ENCODE assay signal across 10 cellular contexts in genomic region chr4:6582889-6583504, GRCh38. TPM values are rescaled to one million over a fixed set of nuclear protein-coding genes. Genes with fewer than 3 reads are reported as not detected.
DNase-seq lines count a peak whose midpoint lies in the region; ATAC-seq and TF ChIP-seq lines count a peak whose summit lies in the region.
"Had no signal": no experiment of that assay in that cellular context is flagged by ENCODE, and none has a peak within 500 bp of the region (broad histone marks: within the 10 kb centered on the region; RNA-seq: fewer than 3 reads in every experiment).

No MANE protein-coding gene starts in this region.

- H4K20me1 ChIP-seq in mammary epithelial cell (ENCODE audit: insufficient read depth, low read length), result no peaks in the 10 kb centered on the region

- H3K4me2 ChIP-seq in mammary epithelial cell (ENCODE audit: insufficient read depth, low read depth, low read length), result no peak overlapping the region

- dilution Hi-C loops in mammary epithelial cell (cut with HindIII; ENCODE audit: low sequenced_read_pairs), result no loop called here

- DNase-seq in T47D (ENCODE audit: low read depth in 1 of 2, low spot score in 1 of 2), result peak; percentile 80 to 89
- no peak for DNase-seq in mammary epithelial cell
- peak; percentile 41 to 52 for DNase-seq in NCI-H1930 (lab: John Stamatoyannopoulos, UW)
- DNase-seq in effector memory CD8-positive, alpha-beta T cell, result no peak
- DNase-seq in testis, result peak; percentile 74
- no peak for DNase-seq in NCI-H1092 treated with DMSO at 0.1 percent for 48 hours (lab: John Stamatoyannopoulos, UW)
- no peak for DNase-seq in activated gamma-delta T cell treated with Interleukin-2 at 50 U/mL for 16 hours
- DNase-seq: NCI-H1417 had no signal

- H3K27me3 Mint-ChIP-seq in effector memory CD8-positive, alpha-beta T cell, result no peaks in the 10 kb centered on the region

- TF ChIP-seq CTCF in mammary epithelial cell (conservative IDR thresholded peaks at IDR 0.05 in 1 of 2, IDR thresholded peaks at IDR 0.05 in 1 of 2; ENCODE audit: extremely low read depth in 1 of 2, insufficient read depth in 1 of 2, low read depth in 1 of 2, low read length in 2 of 2) (no peak), testis (IDR thresholded peaks at IDR 0.05) (no peak)

- H3K9me3 ChIP-seq in mammary epithelial cell (replicated peaks; ENCODE audit: insufficient read depth, low read length) (no peaks in the 10 kb centered on the region), testis (no peaks in the 10 kb centered on the region)

- no TSS peak for BruUV-seq in mammary epithelial cell (replicated peaks; lab: Mats Ljungman, UMichigan)

- H3K27ac Mint-ChIP-seq in effector memory CD8-positive, alpha-beta T cell, result no peak overlapping the region

- 97% methylated on average over 3 of the region's 4 CpGs for WGBS in mammary epithelial cell (ENCODE audit: low coverage, missing lambda C conversion rate)
- WGBS in testis, 2 donors, result 78 to 83% methylated on average over 3 to 4 of the region's 4 CpGs

- H3K4me3 ChIP-seq in mammary epithelial cell (replicated peaks in 1 of 3; ENCODE audit: insufficient read depth in 1 of 3, low read depth in 2 of 3, low read length in 3 of 3) (no peak overlapping the region), testis (no peak overlapping the region)
- H3K4me3 ChIP-seq: lung had no signal

- H3K4me1 ChIP-seq in mammary epithelial cell (ENCODE audit: insufficient read depth, low read length) (no peaks in the 10 kb centered on the region), testis (no peaks in the 10 kb centered on the region)

- no peaks in the 10 kb centered on the region for H3K79me2 ChIP-seq in mammary epithelial cell (ENCODE audit: insufficient read depth, low read length)

- no peak overlapping the region for H3K9ac ChIP-seq in mammary epithelial cell (ENCODE audit: insufficient read depth, low read length)

- H3K27ac ChIP-seq in mammary epithelial cell (ENCODE audit: insufficient read depth, low read depth, low read length) (no peak overlapping the region), testis (no peak overlapping the region)

- no peak for TF ChIP-seq POLR2A in testis (IDR thresholded peaks at IDR 0.05)

- peaks cover 42% of the 10 kb centered on the region for H3K36me3 Mint-ChIP-seq in effector memory CD8-positive, alpha-beta T cell (ENCODE audit: insufficient read depth)

- H3K4me3 Mint-ChIP-seq in effector memory CD8-positive, alpha-beta T cell, result no peak overlapping the region

- no peak overlapping the region for H2AFZ ChIP-seq in mammary epithelial cell (ENCODE audit: low read depth, low read length)

- H3K9me3 Mint-ChIP-seq in effector memory CD8-positive, alpha-beta T cell, result peaks cover 0 to 9% of the 10 kb centered on the region in 2 donors

- CTCF ChIA-PET in mammary epithelial cell (lab: Charles Lee; ENCODE audit: low non-redundant PET), result no interaction called here

- intact Hi-C loops in mammary epithelial cell (cut with micrococcal nuclease), result no loop called here
- intact Hi-C loops in testis (cut with DNase I; ENCODE audit: low total_unique reads), result no loop called here

- H3K4me1 Mint-ChIP-seq in effector memory CD8-positive, alpha-beta T cell (ENCODE audit: low read depth in 2 of 2), result peaks cover 4 to 5% of the 10 kb centered on the region in 2 donors

- no peaks in the 10 kb centered on the region for H3K27me3 ChIP-seq in mammary epithelial cell (ENCODE audit: insufficient read depth, low read length)
- H3K27me3 ChIP-seq in testis, result no peaks in the 10 kb centered on the region

- ATAC-seq in effector memory CD8-positive, alpha-beta T cell (replicated peaks), result peak; percentile 48
- no peak for ATAC-seq in HG02798 (IDR thresholded peaks at IDR 0.05; ENCODE audit: poor library complexity, unreplicated experiment)

- H3K36me3 ChIP-seq in mammary epithelial cell (ENCODE audit: insufficient read depth, low read length), result no peaks in the 10 kb centered on the region
- no peaks in the 10 kb centered on the region for H3K36me3 ChIP-seq in testis (ENCODE audit: low read depth, missing control alignments)

- in situ Hi-C loops in T47D (cut with HindIII; ENCODE audit: low pct_unique_long_range_greater_than_20kb, low sequenced_read_pairs), result no loop called here
- in situ Hi-C loops in mammary epithelial cell (cut with MboI; ENCODE audit: low sequenced_read_pairs in 2 of 2), result no loop called here

RNA-seq across cellular contexts. Expression of gene MAN2B2, which starts 8.0 kb away (rescaled TPM):
- 10 to 100 TPM; 21.3 to 34.7 TPM for total RNA-seq in mammary epithelial cell
- 14.3 TPM for polyA plus RNA-seq in mammary epithelial cell
- polyA minus RNA-seq in mammary epithelial cell, result 10.1 TPM
- total RNA-seq in testis, result 10 to 100 TPM; 17.0 to 23.7 TPM
- 15.0 TPM for polyA plus RNA-seq in testis (ENCODE audit: insufficient read depth, low read depth, low replicate concordance)

RNA-seq across cellular contexts. Expression of gene MRFAP1, which starts 57.5 kb away (rescaled TPM):
- total RNA-seq in mammary epithelial cell, result 100 to 1,000 TPM in 1 of 2 donors, 10 to 100 TPM in 1; 71.2 to 248 TPM
- 169 TPM for polyA plus RNA-seq in mammary epithelial cell
- 109 TPM for polyA minus RNA-seq in mammary epithelial cell
- 100 to 1,000 TPM; 289 to 308 TPM for total RNA-seq in testis
- 382 TPM for polyA plus RNA-seq in testis (ENCODE audit: insufficient read depth, low read depth, low replicate concordance)

Comparison
In these comparisons a context has a peak if more than half of its experiments do, and no peak if none do; other contexts are left out.
1. DNase-seq: peak in T47D (2 of 2), NCI-H1930 (2 of 2) and testis (single experiment); none in mammary epithelial cell (single experiment), effector memory CD8-positive, alpha-beta T cell (0 of 3), NCI-H1092 treated with DMSO at 0.1 percent for 48 hours (single experiment) and activated gamma-delta T cell treated with Interleukin-2 at 50 U/mL for 16 hours (single experiment).